8 cellular contexts compared by ENCODE assay signal in the genomic region with DNA sequence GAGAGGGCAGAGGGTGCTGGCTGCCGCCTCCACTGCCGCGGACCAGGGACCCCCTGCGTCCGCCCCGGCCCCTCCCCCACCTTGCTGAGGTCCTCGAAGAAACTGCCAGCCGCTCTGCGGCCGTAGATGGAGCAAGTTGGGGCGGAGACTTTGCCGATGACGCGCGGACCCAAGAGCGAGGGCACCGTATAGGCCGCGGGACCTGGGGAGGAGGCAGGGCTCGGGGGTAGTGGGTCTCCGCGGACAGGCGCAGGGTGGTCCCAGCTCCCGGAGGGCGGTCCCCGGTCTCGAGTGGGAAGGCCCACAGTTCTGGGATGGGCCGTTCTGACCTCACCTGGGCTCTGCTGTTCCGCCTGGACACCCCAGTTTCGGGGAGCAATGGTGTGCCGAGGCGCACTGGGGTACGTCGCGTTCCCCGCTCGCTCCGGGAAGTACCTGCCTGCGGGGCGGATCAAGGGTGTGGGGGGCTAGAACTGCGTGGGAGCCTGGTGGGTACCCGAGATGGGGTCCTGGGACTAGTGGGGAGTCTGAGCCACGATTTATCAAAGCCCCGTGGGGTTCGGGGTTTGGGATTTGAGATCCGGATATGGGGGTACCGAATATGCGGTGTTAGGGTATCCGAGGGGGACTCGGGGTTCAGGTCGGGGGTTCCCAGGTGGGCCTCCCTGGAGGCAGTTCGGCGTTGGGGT. TPM values are rescaled to one million over a fixed set of nuclear protein-coding genes. Genes with fewer than 3 reads are reported as not detected.
DNase-seq lines count a peak whose midpoint lies in the region; ATAC-seq and TF ChIP-seq lines count a peak whose summit lies in the region.

No MANE protein-coding gene starts in this region.

- H3K4me1 Mint-ChIP-seq in progenitor cell of endocrine pancreas (ENCODE audit: low read depth), result peaks cover 14% of the 10 kb centered on the region

- H3K9me3 ChIP-seq in BLaER1 (peaks cover 18% of the 10 kb centered on the region), upper lobe of right lung (no peaks in the 10 kb centered on the region)

- intact Hi-C loops in Right ventricle myocardium inferior (cut with DNase I), result no loop called here
- intact Hi-C loops in upper lobe of right lung (cut with DNase I), result no loop called here

- peak overlapping the region; percentile 26 for H3K4me3 Mint-ChIP-seq in progenitor cell of endocrine pancreas (ENCODE audit: low read depth)

- ATAC-seq in Right ventricle myocardium inferior (peak; percentile 51), upper lobe of right lung (peak; percentile 62)

- H3K9me3 Mint-ChIP-seq in progenitor cell of endocrine pancreas (ENCODE audit: low read depth), result no peaks in the 10 kb centered on the region

- peak overlapping the region; percentile 73 for H3K4me2 ChIP-seq in BLaER1

- H3K36me3 ChIP-seq in BLaER1 (no peaks in the 10 kb centered on the region), H7 (replicated peaks; ENCODE audit: control insufficient read depth, insufficient read depth, low read length) (no peaks in the 10 kb centered on the region), upper lobe of right lung (no peaks in the 10 kb centered on the region)

- H3K27me3 ChIP-seq in BLaER1, result peaks cover 67% of the 10 kb centered on the region
- peaks cover 64% of the 10 kb centered on the region for H3K27me3 ChIP-seq in H7 (ENCODE audit: control insufficient read depth, insufficient read depth, low read length)
- no peaks in the 10 kb centered on the region for H3K27me3 ChIP-seq in upper lobe of right lung

- H3K4me3 ChIP-seq in BLaER1 (peak overlapping the region; percentile 63), H7 (ENCODE audit: insufficient read depth, low read depth, low read length) (peak overlapping the region; percentile 50), upper lobe of right lung (peak overlapping the region; percentile 72)

- peaks cover 44% of the 10 kb centered on the region for H3K4me1 ChIP-seq in BLaER1
- peaks cover 57% of the 10 kb centered on the region for H3K4me1 ChIP-seq in upper lobe of right lung

- no peak overlapping the region for H3K27ac Mint-ChIP-seq in progenitor cell of endocrine pancreas

- H3K27ac ChIP-seq in BLaER1, result no peak overlapping the region
- peak overlapping the region; percentile 99 for H3K27ac ChIP-seq in upper lobe of right lung

- peak overlapping the region; percentile 10; the same call in 1 of the 2 replicates for H3K9ac ChIP-seq in BLaER1

- DNase-seq in H7 (peak; percentile 94), RPMI7951 (ENCODE audit: low read depth) (peak; percentile 78), Right ventricle myocardium inferior (ENCODE audit: missing footprints) (peak; percentile 96), progenitor cell of endocrine pancreas (ENCODE audit: low spot score, unreplicated experiment) (no peak), upper lobe of right lung (peak; percentile 98), GF-D8 (lab: John Stamatoyannopoulos, UW) (no peak)
- peak; percentile 87 for DNase-seq in activated naive CD4-positive, alpha-beta T cell treated with Interleukin-2 at 50 U/mL for 16 hours

- no peaks in the 10 kb centered on the region for H3K36me3 Mint-ChIP-seq in progenitor cell of endocrine pancreas (ENCODE audit: insufficient read depth)

- H4K20me1 ChIP-seq in BLaER1, result peaks cover 39% of the 10 kb centered on the region

- TF ChIP-seq CTCF in progenitor cell of endocrine pancreas (IDR thresholded peaks at IDR 0.05; ENCODE audit: unreplicated experiment) (no peak), upper lobe of right lung (IDR thresholded peaks at IDR 0.05) (no peak)

- H3K27me3 Mint-ChIP-seq in progenitor cell of endocrine pancreas, result peaks cover 39% of the 10 kb centered on the region

RNA-seq across cellular contexts. Expression of gene TYMP, which starts 1.2 kb away (rescaled TPM):
- 0.55 and 1.1 TPM in 2 replicates for total RNA-seq in H7 (2014; rRNA removed; shearing (Covaris generic))
- total RNA-seq in RPMI7951 (2014; rRNA removed; shearing (Covaris generic)), result 16.5 and 27.5 TPM in 2 replicates
- 15.5 TPM for total RNA-seq in Right ventricle myocardium inferior
- 1.6 and 2.0 TPM in 2 replicates for total RNA-seq in progenitor cell of endocrine pancreas
- 122 TPM for total RNA-seq in upper lobe of right lung

RNA-seq across cellular contexts. Expression of gene SCO2, which starts 5.6 kb away (rescaled TPM):
- 1.2 TPM in 1 of 2 replicates, not detected in the other for total RNA-seq in H7 (2014; rRNA removed; shearing (Covaris generic))
- total RNA-seq in RPMI7951 (2014; rRNA removed; shearing (Covaris generic)), result 5.0 and 9.2 TPM in 2 replicates
- total RNA-seq in Right ventricle myocardium inferior (not detected), progenitor cell of endocrine pancreas (3.7 TPM in 1 of 2 replicates, not detected in the other), upper lobe of right lung (3.1 TPM)

RNA-seq across cellular contexts. Expression of gene KLHDC7B, which starts 14.7 kb away (rescaled TPM):
- not detected in 2 replicates for total RNA-seq in H7 (2014; rRNA removed; shearing (Covaris generic))
- not detected in 2 replicates for total RNA-seq in RPMI7951 (2014; rRNA removed; shearing (Covaris generic))
- total RNA-seq in Right ventricle myocardium inferior (not detected), progenitor cell of endocrine pancreas (not detected in 2 replicates), upper lobe of right lung (0.69 TPM)

RNA-seq across cellular contexts. Expression of gene NCAPH2, which starts 23.0 kb away (rescaled TPM):
- 74.1 and 86.5 TPM in 2 replicates for total RNA-seq in H7 (2014; rRNA removed; shearing (Covaris generic))
- total RNA-seq in RPMI7951 (2014; rRNA removed; shearing (Covaris generic)), result 53.3 and 61.6 TPM in 2 replicates
- total RNA-seq in Right ventricle myocardium inferior (26.7 TPM), progenitor cell of endocrine pancreas (61.6 and 66.5 TPM in 2 replicates), upper lobe of right lung (51.8 TPM)

RNA-seq across cellular contexts. Expression of gene LMF2, which starts 23.5 kb away (rescaled TPM):
- total RNA-seq in H7 (2014; rRNA removed; shearing (Covaris generic)), result 19.0 and 28.1 TPM in 2 replicates
- total RNA-seq in RPMI7951 (2014; rRNA removed; shearing (Covaris generic)), result 20.5 and 24.9 TPM in 2 replicates
- total RNA-seq in Right ventricle myocardium inferior, result 24.9 TPM
- 59.0 and 65.5 TPM in 2 replicates for total RNA-seq in progenitor cell of endocrine pancreas
- total RNA-seq in upper lobe of right lung, result 65.8 TPM

Comparison
In these comparisons a context has a peak if more than half of its experiments do, and no peak if none do; other contexts are left out.
1. DNase-seq: peak in H7 (single experiment), RPMI7951 (single experiment), activated naive CD4-positive, alpha-beta T cell treated with Interleukin-2 at 50 U/mL for 16 hours (single experiment), Right ventricle myocardium inferior (single experiment) and upper lobe of right lung (single experiment); none in progenitor cell of endocrine pancreas (single experiment) and GF-D8 (single experiment).
2. Peak in every context shown above with its lines, with median percentiles within 50 percentile points of each other: H3K4me3 ChIP-seq.